Comparison of ENCODE assay signal across 23 cellular contexts in genomic region chr11:85960678-85961077, GRCh38.
DNase-seq lines count a peak whose midpoint lies in the region; ATAC-seq and TF ChIP-seq lines count a peak whose summit lies in the region.
"Had no signal": no experiment of that assay in that cellular context is flagged by ENCODE, and none has a peak within 500 bp of the region (broad histone marks: within the 10 kb centered on the region; RNA-seq: fewer than 3 reads in every experiment).

No MANE protein-coding gene starts in this region.

- peaks cover 0 to 63% (median 7%) of the 10 kb centered on the region in 3 experiments for H3K36me3 ChIP-seq in naive thymus-derived CD4-positive, alpha-beta T cell (ENCODE audit: control insufficient read depth in 2 of 3, insufficient read depth in 3 of 3, low read length in 3 of 3)

- intact Hi-C loops in activated B cell treated with CpG ODN at 0.5 μM for 24 hours (cut with micrococcal nuclease) = loop anchor here (5.0 kb wide), 1 partner anchor 47 kb away; no protein-coding TSS in a partner anchor
- intact Hi-C loops in naive thymus-derived CD4-positive, alpha-beta T cell (cut with micrococcal nuclease) = no loop called here

- no peak for TF ChIP-seq CTCF in activated B cell treated with CpG ODN at 0.5 μM for 24 hours (IDR thresholded peaks at IDR 0.05)

- H3K4me1 ChIP-seq in naive thymus-derived CD4-positive, alpha-beta T cell (ENCODE audit: control insufficient read depth in 2 of 2, insufficient read depth in 2 of 2, low read length in 2 of 2) = no peaks in the 10 kb centered on the region

- ATAC-seq in GM19395 (IDR thresholded peaks at IDR 0.05; ENCODE audit: unreplicated experiment) (peak; percentile 66), activated B cell treated with CpG ODN at 0.5 μM for 24 hours (ENCODE audit: low read depth) (no peak), HG03097 (IDR thresholded peaks at IDR 0.05; ENCODE audit: low FRiP score, unreplicated experiment) (no peak)
- ATAC-seq in naive thymus-derived CD4-positive, alpha-beta T cell = no peak
- ATAC-seq: HCT116 had no signal

- H3K4me1 Mint-ChIP-seq in activated B cell treated with CpG ODN at 0.5 μM for 24 hours = no peaks in the 10 kb centered on the region
- H3K4me1 Mint-ChIP-seq in naive thymus-derived CD4-positive, alpha-beta T cell = peaks cover 0 to 7% (median 0%) of the 10 kb centered on the region in 7 donors

- in situ Hi-C loops in G401 (cut with HindIII; ENCODE audit: low sequenced_read_pairs) = no loop called here

- POLR2A ChIA-PET in activated B cell treated with CpG ODN at 0.5 μM for 24 hours (lab: Charles Lee) = no interaction called here
- POLR2A ChIA-PET in naive thymus-derived CD4-positive, alpha-beta T cell (lab: Charles Lee) = no interaction called here

- no peaks in the 10 kb centered on the region for H3K27me3 ChIP-seq in naive thymus-derived CD4-positive, alpha-beta T cell (ENCODE audit: control insufficient read depth in 2 of 2, insufficient read depth in 2 of 2, low read length in 2 of 2)
- H3K27me3 ChIP-seq: BLaER1 treated with 17β-estradiol and CSF1 and Interleukin-3, amounts not matched to agents 10 nM and 100 nM; heart left ventricle; neutrophil; stomach had no signal

- CTCF ChIA-PET in activated B cell treated with CpG ODN at 0.5 μM for 24 hours (lab: Charles Lee) = no interaction called here
- CTCF ChIA-PET in naive thymus-derived CD4-positive, alpha-beta T cell (lab: Charles Lee) = no interaction called here

- no peaks in the 10 kb centered on the region for H3K9me3 Mint-ChIP-seq in activated B cell treated with CpG ODN at 0.5 μM for 24 hours
- peaks cover 0 to 2% (median 0%) of the 10 kb centered on the region in 11 donors for H3K9me3 Mint-ChIP-seq in naive thymus-derived CD4-positive, alpha-beta T cell

- H3K27ac Mint-ChIP-seq in activated B cell treated with CpG ODN at 0.5 μM for 24 hours = peak overlapping the region; percentile 3
- peak overlapping the region in 6 of 9 donors; percentile 3 to 72 (median 12) for H3K27ac Mint-ChIP-seq in naive thymus-derived CD4-positive, alpha-beta T cell

- peak; percentile 54 for DNase-seq in NCI-H82 (lab: John Stamatoyannopoulos, UW)
- DNase-seq in NCI-H82 treated with DMSO at 0.1 percent for 48 hours (lab: John Stamatoyannopoulos, UW; ENCODE audit: unreplicated experiment) = no peak
- no peak for DNase-seq in activated B cell treated with CpG ODN at 0.5 μM for 24 hours
- no peak for DNase-seq in naive thymus-derived CD4-positive, alpha-beta T cell
- no peak for DNase-seq in G401 (ENCODE audit: low spot score)
- no peak for DNase-seq in NCI-H1436 treated with DMSO at 0.1 percent for 48 hours (lab: John Stamatoyannopoulos, UW)
- DNase-seq: 8988T; activated CD4-positive, CD25-positive, alpha-beta regulatory T cell treated with anti-CD3 and anti-CD28 coated beads, Interleukin-2, amount 50 U/mL, for 72 hours; activated T-cell treated with anti-CD3 and anti-CD28 coated beads, Interleukin-2, amount 50 U/mL, for 48 hours; DMS 273 treated with DMSO at 0.1 percent for 48 hours; effector memory CD4-positive, alpha-beta T cell; heart left ventricle; NCI-H1694; NCI-H226; retina; Right ventricle myocardium superior; stomach had no signal

- H3K4me3 ChIP-seq in naive thymus-derived CD4-positive, alpha-beta T cell (ENCODE audit: low read length) = no peak overlapping the region
- H3K4me3 ChIP-seq: BLaER1 treated with 17β-estradiol and CSF1 and Interleukin-3, amounts not matched to agents 10 nM and 100 nM; heart left ventricle; lung; stomach had no signal

- peaks cover 92% of the 10 kb centered on the region for H3K36me3 Mint-ChIP-seq in activated B cell treated with CpG ODN at 0.5 μM for 24 hours (ENCODE audit: low read depth)
- H3K36me3 Mint-ChIP-seq in naive thymus-derived CD4-positive, alpha-beta T cell = peaks cover 4 to 84% (median 71%) of the 10 kb centered on the region in 5 donors

- no peak overlapping the region for H3K4me3 Mint-ChIP-seq in activated B cell treated with CpG ODN at 0.5 μM for 24 hours
- H3K4me3 Mint-ChIP-seq in naive thymus-derived CD4-positive, alpha-beta T cell = no peak overlapping the region

- H3K27ac ChIP-seq in naive thymus-derived CD4-positive, alpha-beta T cell (ENCODE audit: low read depth, low read length) = no peak overlapping the region
- H3K27ac ChIP-seq: BLaER1 treated with 17β-estradiol and CSF1 and Interleukin-3, amounts not matched to agents 10 nM and 100 nM; heart left ventricle; neutrophil; stomach had no signal

- H3K27me3 Mint-ChIP-seq in activated B cell treated with CpG ODN at 0.5 μM for 24 hours = no peaks in the 10 kb centered on the region
- H3K27me3 Mint-ChIP-seq in naive thymus-derived CD4-positive, alpha-beta T cell = no peaks in the 10 kb centered on the region

- no peaks in the 10 kb centered on the region for H3K9me3 ChIP-seq in naive thymus-derived CD4-positive, alpha-beta T cell (ENCODE audit: control insufficient read depth in 2 of 3, low read length in 3 of 3)
- H3K9me3 ChIP-seq: heart left ventricle, neutrophil, stomach had no signal
